ENCODE assay signal across 8 cellular contexts in the genomic region with DNA sequence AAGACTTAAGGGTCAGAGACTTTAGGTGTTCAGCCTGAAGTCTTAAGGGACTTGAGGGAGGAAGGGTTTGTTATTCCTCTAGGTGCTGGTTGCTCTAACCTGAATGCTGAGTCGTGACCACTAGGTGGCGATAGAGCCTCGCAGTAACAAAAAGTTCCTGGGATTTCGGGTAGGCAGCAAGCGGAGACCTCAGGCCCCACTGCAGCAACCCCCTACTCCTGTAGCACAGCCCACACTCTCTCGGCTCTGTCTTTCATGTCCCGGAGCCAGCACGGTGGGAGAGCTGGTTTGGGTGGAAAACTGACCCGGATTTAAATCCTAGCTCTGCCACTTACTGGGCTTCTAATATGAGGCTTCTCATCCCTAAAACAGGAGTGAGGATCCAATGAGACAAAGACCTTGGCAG.
DNase-seq lines count a peak whose midpoint lies in the region; ATAC-seq and TF ChIP-seq lines count a peak whose summit lies in the region.

No MANE protein-coding gene starts in this region.

- TF ChIP-seq CTCF in astrocyte of the cerebellum (IDR thresholded peaks at IDR 0.05; ENCODE audit: low read depth, low read length, missing control alignments): peak; percentile 95
- peak; percentile 58 to 89 (median 76) for TF ChIP-seq CTCF in gastrocnemius medialis (IDR thresholded peaks at IDR 0.05 in 4 of 5, conservative IDR thresholded peaks at IDR 0.05 in 1 of 5)

- TF ChIP-seq POLR2A in gastrocnemius medialis (IDR thresholded peaks at IDR 0.05): no peak

- no peaks in the 10 kb centered on the region for H3K36me3 ChIP-seq in gastrocnemius medialis

- peaks cover 0 to 7% of the 10 kb centered on the region in 2 donors for H3K4me1 ChIP-seq in gastrocnemius medialis

- intact Hi-C loops in gastrocnemius medialis (cut with DNase I; ENCODE audit: low total_unique reads): loop anchor here (2.0 kb wide), 1 partner anchor 903 kb away; a partner anchor contains a TSS

- no peak overlapping the region for H3K4me3 ChIP-seq in astrocyte of the cerebellum (ENCODE audit: low read depth, low read length)
- no peak overlapping the region for H3K4me3 ChIP-seq in gastrocnemius medialis

- in situ Hi-C loops in Caki2 (cut with HindIII; ENCODE audit: low pct_unique_long_range_greater_than_20kb, low sequenced_read_pairs) (no loop called here), astrocyte of the cerebellum (cut with HindIII; ENCODE audit: low sequenced_read_pairs) (loop anchor here (25.0 kb wide), 1 partner anchor 858 kb away; no protein-coding TSS in a partner anchor), gastrocnemius medialis (cut with MboI; ENCODE audit: low sequenced_read_pairs in 4 of 4) (loop anchor here in 3 of 4 donors (10.0 to 25.0 kb wide), 4 partner anchors 608 to 905 kb away; a partner anchor contains a TSS)

- H3K9me3 ChIP-seq in gastrocnemius medialis: no peaks in the 10 kb centered on the region

- DNase-seq in Caki2 (ENCODE audit: low read depth) (peak; percentile 61), NCI-H1048 (lab: John Stamatoyannopoulos, UW) (peak; percentile 12), T-helper 1 cell (peak in 4 of 5 donors; percentile 21 to 43 (median 30)), astrocyte of the cerebellum (ENCODE audit: low read depth) (peak; percentile 55), hypothalamus (lab: John Stamatoyannopoulos, UW) (peak in 46 of 51 donors; percentile 2 to 85 (median 44)), gastrocnemius medialis (peak; percentile 36 to 38)

- H3K27me3 ChIP-seq in gastrocnemius medialis: no peaks in the 10 kb centered on the region

- no peak overlapping the region for H3K27ac ChIP-seq in gastrocnemius medialis

- ATAC-seq in GM21723 (IDR thresholded peaks at IDR 0.05; ENCODE audit: unreplicated experiment) (peak; percentile 69), gastrocnemius medialis (peak; percentile 59 to 68), HG03521 (IDR thresholded peaks at IDR 0.05; ENCODE audit: unreplicated experiment) (no peak)
